In genomic region chr1:2310332-2311183, GRCh38 we compare ENCODE assay signal across 9 cellular contexts.
A peak's percentile ranks its signal among the peaks of the same experiment; 100 is the strongest.
DNase-seq lines count a peak whose midpoint lies in the region; ATAC-seq and TF ChIP-seq lines count a peak whose summit lies in the region.
"Had no signal": no experiment of that assay in that cellular context is flagged by ENCODE, and none has a peak within 500 bp of the region (broad histone marks: within the 10 kb centered on the region; RNA-seq: fewer than 3 reads in every experiment).

No MANE protein-coding gene starts in this region.

- no peak for TF ChIP-seq POLR2A in Peyer's patch (IDR thresholded peaks at IDR 0.05)

- TF ChIP-seq CTCF in CD4-positive, alpha-beta T cell (IDR thresholded peaks at IDR 0.05) = no peak
- no peak for TF ChIP-seq CTCF in Peyer's patch (IDR thresholded peaks at IDR 0.05)
- no peak for TF ChIP-seq CTCF in glutamatergic neuron (IDR thresholded peaks at IDR 0.05; ENCODE audit: partially characterized antibody, unreplicated experiment)
- TF ChIP-seq CTCF in psoas muscle (IDR thresholded peaks at IDR 0.05) = no peak

- CTCF ChIA-PET in CD4-positive, alpha-beta T cell (lab: Charles Lee) = interaction anchor here (1.0 to 1.6 kb wide), 4 partner anchors 10 to 116 kb away, joined by 3 to 6 read pairs (median 4); partner anchors contain the start of gene FAAP20

- peaks cover 22% of the 10 kb centered on the region for H3K4me1 Mint-ChIP-seq in CD4-positive, alpha-beta T cell (ENCODE audit: low read depth)
- peaks cover 6% of the 10 kb centered on the region for H3K4me1 Mint-ChIP-seq in glutamatergic neuron (ENCODE audit: low read depth, unreplicated experiment)

- no peaks in the 10 kb centered on the region for H3K9me3 Mint-ChIP-seq in CD4-positive, alpha-beta T cell
- peaks cover 15% of the 10 kb centered on the region for H3K9me3 Mint-ChIP-seq in glutamatergic neuron (ENCODE audit: unreplicated experiment)

- no peaks in the 10 kb centered on the region for H3K9me3 ChIP-seq in CD4-positive, alpha-beta T cell (ENCODE audit: control insufficient read depth, low read length)
- H3K9me3 ChIP-seq in Peyer's patch (no peaks in the 10 kb centered on the region), psoas muscle (no peaks in the 10 kb centered on the region), MG63 (no peaks in the 10 kb centered on the region)

- peaks cover 0 to 42% (median 0%) of the 10 kb centered on the region in 3 donors for H3K36me3 ChIP-seq in Peyer's patch
- H3K36me3 ChIP-seq in psoas muscle (ENCODE audit: insufficient read depth in 1 of 2, low read depth in 1 of 2) = peaks cover 0 to 38% of the 10 kb centered on the region in 2 donors
- peaks cover 20% of the 10 kb centered on the region for H3K36me3 ChIP-seq in MG63

- POLR2A ChIA-PET in CD4-positive, alpha-beta T cell (lab: Charles Lee) = interaction anchor here (0.7 to 3.3 kb wide), 7 partner anchors 9 to 275 kb away, joined by 3 to 34 read pairs (median 4); no protein-coding TSS in a partner anchor

- H3K4me1 ChIP-seq in Peyer's patch = peaks cover 5 to 49% (median 30%) of the 10 kb centered on the region in 4 donors
- peaks cover 16% of the 10 kb centered on the region for H3K4me1 ChIP-seq in psoas muscle

- intact Hi-C loops in CD4-positive, alpha-beta T cell (cut with DNase I, micrococcal nuclease) = loop anchor here (5.0 to 10.0 kb wide), 2 partner anchors 74 to 78 kb away; no protein-coding TSS in a partner anchor
- intact Hi-C loops in psoas muscle (cut with DNase I) = loop anchor here in 1 of 2 donors (5.0 kb wide), 1 partner anchor 113 kb away; no protein-coding TSS in a partner anchor

- H3K4me3 ChIP-seq in Peyer's patch (no peak overlapping the region), psoas muscle (no peak overlapping the region), MG63 (no peak overlapping the region)
- H3K4me3 ChIP-seq: skin epidermis had no signal

- no peak for DNase-seq in CD4-positive, alpha-beta T cell
- DNase-seq in Peyer's patch (no peak), glutamatergic neuron (no peak), psoas muscle (peak; percentile 67 to 73), MG63 (no peak), GF-D8 (lab: John Stamatoyannopoulos, UW) (no peak), DMS79 treated with DMSO at 0.1 percent for 48 hours (lab: John Stamatoyannopoulos, UW) (no peak)

- no peak for ATAC-seq in CD4-positive, alpha-beta T cell (ENCODE audit: poor library complexity)
- ATAC-seq in psoas muscle (no peak), HG03469 (IDR thresholded peaks at IDR 0.05; ENCODE audit: unreplicated experiment) (no peak)

- no peaks in the 10 kb centered on the region for H3K27me3 Mint-ChIP-seq in CD4-positive, alpha-beta T cell
- peaks cover 8% of the 10 kb centered on the region for H3K27me3 Mint-ChIP-seq in glutamatergic neuron (ENCODE audit: unreplicated experiment)

- peak overlapping the region; percentile 43 for H3K27ac ChIP-seq in CD4-positive, alpha-beta T cell (ENCODE audit: low read depth, low read length)
- peak overlapping the region; percentile 81 to 95 (median 90) for H3K27ac ChIP-seq in Peyer's patch
- peak overlapping the region; percentile 36 for H3K27ac ChIP-seq in psoas muscle

- WGBS in psoas muscle, 3 donors = 49 to 55% (median 54%) methylated on average over 26 to 28 of the region's 28 CpGs

- H3K36me3 Mint-ChIP-seq in CD4-positive, alpha-beta T cell (ENCODE audit: low read depth) = peaks cover 41% of the 10 kb centered on the region
- peaks cover 5% of the 10 kb centered on the region for H3K36me3 Mint-ChIP-seq in glutamatergic neuron (ENCODE audit: unreplicated experiment)

- H3K27me3 ChIP-seq in CD4-positive, alpha-beta T cell (ENCODE audit: control insufficient read depth, insufficient read depth, low read length) = no peaks in the 10 kb centered on the region
- no peaks in the 10 kb centered on the region for H3K27me3 ChIP-seq in Peyer's patch
- H3K27me3 ChIP-seq in psoas muscle (ENCODE audit: insufficient read depth in 3 of 3, low read length in 2 of 3) = peaks cover 0 to 8% (median under 1%) of the 10 kb centered on the region in 3 donors
- no peaks in the 10 kb centered on the region for H3K27me3 ChIP-seq in MG63

- peak overlapping the region; percentile 92 for H3K27ac Mint-ChIP-seq in CD4-positive, alpha-beta T cell
- peak overlapping the region; percentile 38 for H3K27ac Mint-ChIP-seq in glutamatergic neuron (ENCODE audit: unreplicated experiment)

- H3K4me3 Mint-ChIP-seq in CD4-positive, alpha-beta T cell = peak overlapping the region; percentile 51
- H3K4me3 Mint-ChIP-seq in glutamatergic neuron (ENCODE audit: unreplicated experiment) = no peak overlapping the region

Comparison
In these comparisons a context has a peak if more than half of its experiments do, and no peak if none do; other contexts are left out.
1. DNase-seq: peak in psoas muscle (2 of 2); none in CD4-positive, alpha-beta T cell (0 of 10), Peyer's patch (0 of 3), glutamatergic neuron (single experiment), MG63 (single experiment), GF-D8 (single experiment) and DMS79 treated with DMSO at 0.1 percent for 48 hours (single experiment).
2. H3K27ac ChIP-seq: peak in every context shown above with its lines; median percentile 90 in Peyer's patch; 43 in CD4-positive, alpha-beta T cell; 36 in psoas muscle.